18 cellular contexts compared by ENCODE assay signal in genomic region chrX:114038358-114038757, GRCh38.
A peak's percentile ranks its signal among the peaks of the same experiment; 100 is the strongest.
DNase-seq lines count a peak whose midpoint lies in the region; ATAC-seq, FAIRE-seq and TF ChIP-seq lines count a peak whose summit lies in the region.
"Had no signal": no experiment of that assay in that cellular context is flagged by ENCODE, and none has a peak within 500 bp of the region (broad histone marks: within the 10 kb centered on the region; RNA-seq: fewer than 3 reads in every experiment).

No MANE protein-coding gene starts in this region.

- H3K27me3 ChIP-seq in HAP-1 (ENCODE audit: low read depth) = no peaks in the 10 kb centered on the region
- H3K27me3 ChIP-seq in K562 (ENCODE audit: control insufficient read depth in 2 of 2, insufficient read depth in 2 of 2, low read length in 2 of 2) = no peaks in the 10 kb centered on the region
- no peaks in the 10 kb centered on the region for H3K27me3 ChIP-seq in iPS-15b (ENCODE audit: control insufficient read depth, insufficient read depth, low read length)
- H3K27me3 ChIP-seq: BE2C had no signal

- peak; percentile 34; the same call in 1 of the 2 replicates for TF ChIP-seq EP300 in K562 (IDR thresholded peaks at IDR 0.05; ENCODE audit: low read length)

- no peaks in the 10 kb centered on the region for H3K36me3 ChIP-seq in HAP-1 (replicated peaks)
- H3K36me3 ChIP-seq in K562 (ENCODE audit: control insufficient read depth, insufficient read depth, low read length) = peaks cover 22% of the 10 kb centered on the region; the same call in 1 of the 3 replicates
- H3K36me3 ChIP-seq in iPS-15b (ENCODE audit: control insufficient read depth, insufficient read depth, low read length) = peaks cover 3% of the 10 kb centered on the region
- H3K36me3 ChIP-seq: BE2C had no signal

- no peak overlapping the region for H3K4me3 ChIP-seq in HAP-1
- no peak overlapping the region for H3K4me3 ChIP-seq in K562
- H3K4me3 ChIP-seq in iPS-15b (ENCODE audit: low read depth, low read length) = peak overlapping the region; percentile 19

- no peak for TF ChIP-seq POLR2A in K562 (conservative IDR thresholded peaks at IDR 0.05)

- intact Hi-C loops in K562 (cut with micrococcal nuclease) = loop anchor here (1.0 kb wide), 1 partner anchor 37 kb away; no protein-coding TSS in a partner anchor

- no peak overlapping the region for H3K4me2 ChIP-seq in K562 (ENCODE audit: insufficient read depth, low read length)

- POLR2A ChIA-PET in K562 (lab: Yijun Ruan, JAX) = no interaction called here

- DNase-seq in HAP-1 (ENCODE audit: low spot score in 2 of 2) = peak; percentile 27 to 99
- DNase-seq in K562 (ENCODE audit: extremely low read depth in 1 of 4, low spot score in 3 of 4) = peak in 2 of 4 experiments; percentile 11 to 54
- DNase-seq in activated T-cell treated with anti-CD3 and anti-CD28 coated beads, Interleukin-2, amount 50 U/mL, for 1 hour = no peak
- DNase-seq in GM19240 (ENCODE audit: insufficient read length, low spot score) = no peak
- DNase-seq in inferior parietal cortex (ENCODE audit: extremely low spot score) = no peak
- DNase-seq: BE2C, DMS53, KG1, NCI-H1092, NCI-H1436, NCI-H1930, NCI-H345, NCI-H524, PC-3, Right ventricle myocardium superior had no signal

- no peak for TF ChIP-seq CTCF in K562 (IDR thresholded peaks at IDR 0.05 in 2 of 3, conservative IDR thresholded peaks at IDR 0.05 in 1 of 3; ENCODE audit: insufficient read depth in 2 of 3, low read depth in 1 of 3, low read length in 3 of 3)

- TF ChIP-seq RAD21 in K562 (CRISPR knock-in tag; conservative IDR thresholded peaks at IDR 0.05 in 1 of 2, IDR thresholded peaks at IDR 0.05 in 1 of 2) = no peak

- no peak overlapping the region for H2AFZ ChIP-seq in K562 (ENCODE audit: low read depth, low read length)

- H3K9ac ChIP-seq in K562 (ENCODE audit: insufficient read depth in 1 of 2, low read depth in 2 of 2, low read length in 2 of 2) (no peak overlapping the region), iPS-15b (ENCODE audit: low read depth, low read length) (peak overlapping the region; percentile 68)

- in situ Hi-C loops in HAP-1 (cut with MboI; ENCODE audit: low sequenced_read_pairs) = no loop called here
- in situ Hi-C loops in K562 (cut with MboI) = no loop called here

- no peaks in the 10 kb centered on the region; the same call in 1 of the 2 replicates for H3K9me3 ChIP-seq in HAP-1
- no peaks in the 10 kb centered on the region for H3K9me3 ChIP-seq in K562 (replicated peaks; ENCODE audit: control insufficient read depth, insufficient read depth, low read depth, low read length)
- H3K9me3 ChIP-seq in iPS-15b (ENCODE audit: control insufficient read depth, insufficient read depth, low read length) = no peaks in the 10 kb centered on the region
- H3K9me3 ChIP-seq: BE2C had no signal

- no peaks in the 10 kb centered on the region for H4K20me1 ChIP-seq in K562 (replicated peaks; ENCODE audit: control insufficient read depth, insufficient read depth, low read length)

- no TSS peak for BruUV-seq in K562 (replicated peaks; lab: Mats Ljungman, UMichigan)

- FAIRE-seq in K562 (lab: Jason Lieb, UNC) = no peak
- FAIRE-seq: D721Med had no signal

- peak; percentile 53 for ATAC-seq in K562
- ATAC-seq in HG02642 (IDR thresholded peaks at IDR 0.05; ENCODE audit: poor library complexity, unreplicated experiment) = no peak
- ATAC-seq: PC-3 had no signal

- WGBS in K562 (ENCODE audit: insufficient coverage, low coverage, missing lambda C conversion rate) = 0% methylated on average over 1 of the region's 1 CpG

- CTCF ChIA-PET in K562 (lab: Yijun Ruan, JAX; ENCODE audit: low intra/inter-chr PET ratio) = no interaction called here

- no peak overlapping the region; the same call in 2 of the 3 replicates for H3K27ac ChIP-seq in K562 (ENCODE audit: extremely low read depth, low read depth, low read length)

- H3K9me1 ChIP-seq in K562 (ENCODE audit: control insufficient read depth, insufficient read depth, low read length) = no peaks in the 10 kb centered on the region

- peaks cover 64% of the 10 kb centered on the region for H3K79me2 ChIP-seq in K562 (ENCODE audit: control insufficient read depth, insufficient read depth, low read length)

- H3K4me1 ChIP-seq in HAP-1 = peaks cover 9% of the 10 kb centered on the region
- peaks cover 3 to 18% of the 10 kb centered on the region in 2 experiments; a peak in 4 of 5 replicates for H3K4me1 ChIP-seq in K562 (replicated peaks in 1 of 2; ENCODE audit: control insufficient read depth in 2 of 2, insufficient read depth in 2 of 2, low read length in 2 of 2)
- H3K4me1 ChIP-seq in iPS-15b (ENCODE audit: control insufficient read depth, insufficient read depth, low read length) = peaks cover 21% of the 10 kb centered on the region
- H3K4me1 ChIP-seq: BE2C had no signal

TF ChIP-seq in K562, 482 proteins besides CTCF, POLR2A, EP300 and RAD21 (continues in another document):
- TF ChIP-seq DPF2 (IDR thresholded peaks at IDR 0.05) (no peak), USF1 (CRISPR knock-in tag; IDR thresholded peaks at IDR 0.05) (no peak), TEAD2 (tag; IDR thresholded peaks at IDR 0.05) (no peak), SMARCE1 (IDR thresholded peaks at IDR 0.05) (0 out of 2 replicates have a peak, but pooled peaks have one; percentile 37), BACH1 (tag; IDR thresholded peaks at IDR 0.05) (no peak), TAL1 (IDR thresholded peaks at IDR 0.05) (peak; percentile 55), ZNF592 (IDR thresholded peaks at IDR 0.05) (no peak)
- TF ChIP-seq, protein P1, sequence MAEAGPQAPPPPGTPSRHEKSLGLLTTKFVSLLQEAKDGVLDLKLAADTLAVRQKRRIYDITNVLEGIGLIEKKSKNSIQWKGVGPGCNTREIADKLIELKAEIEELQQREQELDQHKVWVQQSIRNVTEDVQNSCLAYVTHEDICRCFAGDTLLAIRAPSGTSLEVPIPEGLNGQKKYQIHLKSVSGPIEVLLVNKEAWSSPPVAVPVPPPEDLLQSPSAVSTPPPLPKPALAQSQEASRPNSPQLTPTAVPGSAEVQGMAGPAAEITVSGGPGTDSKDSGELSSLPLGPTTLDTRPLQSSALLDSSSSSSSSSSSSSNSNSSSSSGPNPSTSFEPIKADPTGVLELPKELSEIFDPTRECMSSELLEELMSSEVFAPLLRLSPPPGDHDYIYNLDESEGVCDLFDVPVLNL (CRISPR knock-in tag; IDR thresholded peaks at IDR 0.05; ENCODE audit: low read depth) = no peak
- TF ChIP-seq, protein P2, sequence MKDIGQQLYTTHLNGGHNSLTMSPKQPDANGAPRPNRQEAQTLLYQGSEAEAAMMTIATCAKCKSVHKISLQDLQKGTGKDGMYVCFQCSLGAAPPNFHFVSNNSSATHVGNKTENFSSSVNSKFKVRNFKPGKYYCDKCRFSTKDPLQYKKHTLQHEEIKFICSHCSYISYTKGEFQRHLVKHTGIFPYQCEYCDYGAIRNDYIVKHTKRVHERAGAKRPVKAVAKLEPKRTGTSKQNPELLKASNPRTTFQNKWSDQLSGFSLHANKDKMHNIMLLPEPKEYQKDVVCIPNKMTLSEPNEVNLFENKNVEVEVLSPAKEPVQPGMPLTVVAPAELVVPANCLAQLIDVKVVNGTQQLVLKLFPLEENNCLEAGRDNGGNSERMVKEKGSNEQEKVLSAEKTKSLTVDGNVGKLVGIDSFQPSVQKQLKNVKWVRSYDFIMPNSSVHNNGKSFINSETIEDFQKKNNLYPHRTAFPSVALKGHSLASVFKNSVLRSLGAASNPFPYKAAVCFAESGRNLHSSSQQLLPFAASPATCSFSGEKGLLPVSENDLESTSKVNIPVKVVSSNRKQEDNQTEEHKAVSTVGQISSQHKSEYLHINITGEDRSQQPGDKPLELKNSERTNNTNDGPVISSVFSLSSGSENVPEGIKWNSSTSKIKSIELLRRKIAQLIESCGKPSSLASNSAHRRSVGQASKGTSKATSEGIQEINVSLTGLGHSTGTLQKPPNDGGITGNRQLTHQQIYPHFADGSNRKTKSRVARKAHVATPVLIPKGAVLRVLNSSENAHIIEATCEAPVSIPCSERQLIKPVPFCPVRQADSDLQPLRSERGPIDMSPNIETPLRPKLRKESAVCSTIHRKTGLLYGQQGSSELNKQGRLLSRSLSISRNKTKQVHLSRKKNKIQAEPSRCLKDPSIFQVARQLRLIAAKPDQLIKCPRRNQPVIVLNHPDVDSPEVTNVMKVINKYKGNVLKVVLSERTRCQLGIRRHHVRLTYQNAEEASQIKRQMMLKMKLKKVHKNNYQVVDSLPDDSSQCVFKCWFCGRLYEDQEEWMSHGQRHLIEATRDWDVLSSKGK (CRISPR knock-in tag; IDR thresholded peaks at IDR 0.05) = no peak

Comparison
In these comparisons a context has a peak if more than half of its experiments do, and no peak if none do; other contexts are left out.
1. DNase-seq: peak in HAP-1 (2 of 2); none in activated T-cell treated with anti-CD3 and anti-CD28 coated beads, Interleukin-2, amount 50 U/mL, for 1 hour (single experiment), GM19240 (single experiment) and inferior parietal cortex (single experiment).